1 cellular context compared by ENCODE assay signal in the genomic region with DNA sequence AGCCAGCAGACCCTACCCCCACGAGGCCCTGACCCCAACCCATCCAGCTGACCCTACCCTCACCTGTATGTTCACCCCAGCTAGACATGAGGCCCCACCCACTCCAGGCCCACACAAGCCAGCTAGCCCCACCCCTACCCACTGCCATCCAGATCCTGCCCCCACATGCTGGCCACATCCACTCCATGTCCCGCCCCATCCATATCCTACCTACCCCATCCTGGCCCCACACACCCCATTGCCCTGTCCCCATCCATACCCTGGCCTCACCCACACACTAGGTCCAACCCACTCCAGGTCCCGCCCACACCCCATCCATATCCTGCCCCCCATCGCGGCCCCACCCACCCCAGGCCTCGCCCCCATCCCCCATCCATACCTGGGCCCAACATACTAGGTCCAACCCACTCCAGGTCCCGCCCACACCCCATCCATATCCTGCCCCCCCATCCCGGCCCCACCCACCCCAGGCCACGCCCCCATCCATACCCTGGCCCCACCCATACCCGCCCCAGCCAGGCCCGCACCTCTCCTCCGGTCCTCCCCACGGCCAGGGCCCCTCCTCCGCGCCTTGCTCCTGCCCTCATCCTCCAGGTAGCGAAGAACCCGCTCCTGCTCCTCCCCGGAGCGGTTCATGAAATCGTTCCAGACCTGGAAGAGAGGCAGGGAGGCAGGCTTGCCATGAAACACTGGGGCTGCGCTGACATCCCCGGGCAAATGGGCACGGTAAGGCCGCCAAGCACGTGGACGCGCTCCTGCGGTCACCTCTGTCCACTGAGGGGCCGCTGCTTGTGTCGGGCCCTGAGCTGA.
TF ChIP-seq lines count a peak whose summit lies in the region.

No MANE protein-coding gene starts in this region.

TF ChIP-seq in HEK293T, 16 proteins besides CTCF, POLR2A, EP300 and RAD21 (continued from another document):
- no peak for TF ChIP-seq PKNOX1 (IDR thresholded peaks at IDR 0.05)
